ENCODE assay signal across 8 cellular contexts in the genomic region with DNA sequence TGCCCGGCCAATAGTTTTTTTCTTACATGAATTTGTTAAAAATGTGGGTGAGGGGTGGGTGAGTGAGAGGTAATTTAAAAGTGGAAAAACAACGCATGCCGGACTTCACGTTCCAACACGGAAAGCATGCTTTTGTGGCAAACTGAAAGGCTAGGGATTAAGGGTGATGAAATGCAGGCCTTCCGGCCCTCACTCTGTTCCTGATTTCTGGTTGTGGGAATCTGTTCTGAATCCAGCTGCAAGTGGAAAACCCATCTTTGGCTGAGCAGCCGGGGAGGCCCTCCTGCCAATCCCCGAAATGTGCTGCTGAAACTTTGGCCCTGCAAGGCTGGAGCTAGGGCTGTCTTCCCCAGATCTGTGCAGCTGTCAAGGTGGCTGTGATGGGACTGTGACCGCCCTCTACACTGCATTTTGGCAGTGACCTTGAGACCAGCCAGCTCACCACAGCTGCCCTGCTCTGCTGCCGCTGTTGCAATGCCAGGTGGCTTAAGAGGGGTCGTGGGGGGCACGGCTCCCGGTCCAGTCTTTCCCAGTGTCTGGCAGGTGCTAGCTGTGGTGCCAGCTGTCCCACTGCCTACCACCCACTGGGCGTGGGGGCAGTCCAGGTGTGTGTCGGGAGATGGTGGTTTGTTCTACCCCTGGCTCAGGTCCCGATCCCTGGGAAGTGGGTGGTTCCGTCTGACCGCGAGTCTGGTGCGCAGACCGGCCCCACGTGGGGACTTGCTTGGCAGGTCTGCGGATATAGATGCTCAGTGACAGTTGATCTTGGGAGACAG. TPM values are rescaled to one million over a fixed set of nuclear protein-coding genes. Genes with fewer than 3 reads are reported as not detected.
DNase-seq lines count a peak whose midpoint lies in the region; TF ChIP-seq lines count a peak whose summit lies in the region.

No MANE protein-coding gene starts in this region.

- H3K4me3 ChIP-seq in uterus = peak overlapping the region; percentile 25 to 37

- H3K27me3 ChIP-seq in uterus = no peaks in the 10 kb centered on the region

- intact Hi-C loops in uterus (cut with DNase I; ENCODE audit: low total_unique reads) = no loop called here
- intact Hi-C loops in activated CD4-positive, alpha-beta memory T cell treated with anti-CD3 and anti-CD28 coated beads for 36 hours (cut with micrococcal nuclease) = no loop called here

- H3K36me3 Mint-ChIP-seq in activated CD4-positive, alpha-beta memory T cell treated with anti-CD3 and anti-CD28 coated beads for 36 hours = no peaks in the 10 kb centered on the region

- H3K27me3 Mint-ChIP-seq in activated CD4-positive, alpha-beta memory T cell treated with anti-CD3 and anti-CD28 coated beads for 36 hours = no peaks in the 10 kb centered on the region

- H3K9me3 Mint-ChIP-seq in activated CD4-positive, alpha-beta memory T cell treated with anti-CD3 and anti-CD28 coated beads for 36 hours = no peaks in the 10 kb centered on the region

- H3K4me3 Mint-ChIP-seq in activated CD4-positive, alpha-beta memory T cell treated with anti-CD3 and anti-CD28 coated beads for 36 hours = no peak overlapping the region

- in situ Hi-C loops in G401 (cut with HindIII; ENCODE audit: low sequenced_read_pairs) = no loop called here

- DNase-seq in G401 (ENCODE audit: low spot score) = peak; percentile 57
- DNase-seq in NCI-H345 treated with DMSO at 0.1 percent for 48 hours (lab: John Stamatoyannopoulos, UW; ENCODE audit: unreplicated experiment) = peak; percentile 25
- DNase-seq in ecto neural progenitor cell (ENCODE audit: low spot score) = peak; percentile 53
- DNase-seq in mesenteric fat pad (ENCODE audit: low spot score) = peak; percentile 87
- peak; percentile 20 to 55 for DNase-seq in uterus
- no peak for DNase-seq in SKM-1 (lab: John Stamatoyannopoulos, UW; ENCODE audit: unreplicated experiment)
- DNase-seq in NCI-H446 (lab: John Stamatoyannopoulos, UW) = no peak
- DNase-seq in activated CD4-positive, alpha-beta memory T cell treated with anti-CD3 and anti-CD28 coated beads for 36 hours = no peak

- no peaks in the 10 kb centered on the region for H3K9me3 ChIP-seq in uterus

- peak overlapping the region; percentile 63 to 64 for H3K27ac ChIP-seq in uterus

- no peaks in the 10 kb centered on the region for H3K4me1 ChIP-seq in uterus

- TF ChIP-seq POLR2A in uterus (IDR thresholded peaks at IDR 0.05) = no peak

- H3K4me1 Mint-ChIP-seq in activated CD4-positive, alpha-beta memory T cell treated with anti-CD3 and anti-CD28 coated beads for 36 hours (ENCODE audit: low read depth) = peaks cover 23% of the 10 kb centered on the region

- TF ChIP-seq CTCF in uterus (IDR thresholded peaks at IDR 0.05) = no peak

- no peak overlapping the region for H3K27ac Mint-ChIP-seq in activated CD4-positive, alpha-beta memory T cell treated with anti-CD3 and anti-CD28 coated beads for 36 hours

- CTCF ChIA-PET in activated CD4-positive, alpha-beta memory T cell treated with anti-CD3 and anti-CD28 coated beads for 36 hours (lab: Charles Lee) = no interaction called here

- POLR2A ChIA-PET in activated CD4-positive, alpha-beta memory T cell treated with anti-CD3 and anti-CD28 coated beads for 36 hours (lab: Charles Lee) = no interaction called here

- H3K36me3 ChIP-seq in uterus = no peaks in the 10 kb centered on the region

RNA-seq across cellular contexts. Expression of gene TET1, which starts 39.0 kb away (rescaled TPM):
- total RNA-seq in G401 (2014; rRNA removed; shearing (Covaris generic)) = 3.1 and 6.7 TPM in 2 replicates
- total RNA-seq in mesenteric fat pad (5.7 TPM), uterus (10 to 100 TPM in 1 of 4 donors, 1 to 10 TPM in 3; 3.5 to 40.3 (median 7.1) TPM)
- total RNA-seq in activated CD4-positive, alpha-beta memory T cell treated with anti-CD3 and anti-CD28 coated beads for 36 hours = under 1 TPM; 0.43 to 0.53 TPM

Comparison
In these comparisons a context has a peak if more than half of its experiments do, and no peak if none do; other contexts are left out.
1. DNase-seq: peak in G401 (single experiment), NCI-H345 treated with DMSO at 0.1 percent for 48 hours (single experiment), ecto neural progenitor cell (single experiment), mesenteric fat pad (single experiment) and uterus (2 of 2); none in SKM-1 (single experiment), NCI-H446 (0 of 2) and activated CD4-positive, alpha-beta memory T cell treated with anti-CD3 and anti-CD28 coated beads for 36 hours (single experiment).